Comparison of ENCODE assay signal across 13 cellular contexts in the genomic region with DNA sequence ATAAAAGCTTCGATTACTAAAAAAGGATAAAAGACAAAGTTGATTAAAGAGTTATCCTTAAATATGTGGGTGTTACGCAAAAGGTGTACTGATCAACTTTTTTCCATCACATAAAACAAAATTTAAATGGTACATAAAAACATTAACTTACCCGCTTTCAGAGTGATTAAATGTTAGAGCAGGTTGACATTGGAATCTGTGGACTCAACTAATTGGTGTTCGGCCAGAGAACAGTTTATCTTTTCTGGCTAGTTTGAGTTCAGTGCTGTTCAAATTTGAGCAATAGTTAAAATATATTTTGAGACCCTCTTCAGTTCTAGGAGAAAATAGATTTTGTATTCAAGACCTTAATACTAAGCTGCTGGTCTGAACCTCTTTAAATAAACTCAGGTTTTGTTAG. TPM values are rescaled to one million over a fixed set of nuclear protein-coding genes. Genes with fewer than 3 reads are reported as not detected.
DNase-seq lines count a peak whose midpoint lies in the region; ATAC-seq and TF ChIP-seq lines count a peak whose summit lies in the region.
"Had no signal": no experiment of that assay in that cellular context is flagged by ENCODE, and none has a peak within 500 bp of the region (broad histone marks: within the 10 kb centered on the region; RNA-seq: fewer than 3 reads in every experiment).

No MANE protein-coding gene starts in this region.

- H3K4me1 ChIP-seq in HEK293 (ENCODE audit: control insufficient read depth, insufficient read depth, low read length) (no peaks in the 10 kb centered on the region), endodermal cell (ENCODE audit: control insufficient read depth, insufficient read depth, low read length) (peaks cover 12% of the 10 kb centered on the region)
- H3K4me1 ChIP-seq: gastrocnemius medialis, prostate gland had no signal

- TF ChIP-seq CTCF in HEK293 (tag by site-specific recombination; IDR thresholded peaks at IDR 0.05) (no peak), endodermal cell (conservative IDR thresholded peaks at IDR 0.05) (no peak), neural crest cell (conservative IDR thresholded peaks at IDR 0.05) (no peak)

- no peak overlapping the region for H3K4me3 Mint-ChIP-seq in activated CD4-positive, alpha-beta T cell treated with anti-CD3 and anti-CD28 coated beads, Interleukin-2, amount 10 ng/mL, durations not matched to agents 24 days and 14 days
- no peak overlapping the region for H3K4me3 Mint-ChIP-seq in endodermal cell
- H3K4me3 Mint-ChIP-seq in neural crest cell = no peak overlapping the region

- intact Hi-C loops in activated CD4-positive, alpha-beta T cell treated with anti-CD3 and anti-CD28 coated beads, Interleukin-2, amount 10 ng/mL, durations not matched to agents 24 days and 14 days (cut with micrococcal nuclease) = no loop called here

- H3K27me3 ChIP-seq in endodermal cell (ENCODE audit: control insufficient read depth, insufficient read depth, low read length, poor library complexity, severe bottlenecking) = no peaks in the 10 kb centered on the region
- H3K27me3 ChIP-seq: gastrocnemius medialis had no signal

- POLR2A ChIA-PET in HEK293 (lab: Yijun Ruan, JAX) = no interaction called here

- CTCF ChIA-PET in HEK293 (lab: Yijun Ruan, JAX) = no interaction called here

- peaks cover 19% of the 10 kb centered on the region for H3K4me1 Mint-ChIP-seq in activated CD4-positive, alpha-beta T cell treated with anti-CD3 and anti-CD28 coated beads, Interleukin-2, amount 10 ng/mL, durations not matched to agents 24 days and 14 days
- H3K4me1 Mint-ChIP-seq in endodermal cell (peaks cover 39% of the 10 kb centered on the region), neural crest cell (peaks cover 21% of the 10 kb centered on the region)

- no peak for DNase-seq in activated CD4-positive, alpha-beta T cell treated with anti-CD3 and anti-CD28 coated beads, Interleukin-2, amount 10 ng/mL, durations not matched to agents 24 days and 14 days
- no peak for DNase-seq in activated CD4-positive, alpha-beta T cell treated with anti-CD3 and anti-CD28 coated beads, Interleukin-2, amount 50 U/mL, for 48 hours
- DNase-seq in endodermal cell (no peak), neural crest cell (ENCODE audit: low read depth, low spot score) (no peak), Kasumi-1 (lab: John Stamatoyannopoulos, UW) (no peak)
- DNase-seq: activated naive CD4-positive, alpha-beta T cell treated with anti-CD3 and anti-CD28 coated beads, Interleukin-2, amount 50 U/mL, for 16 hours; COR-L47; gastrocnemius medialis; SK-N-SH had no signal

- H3K4me3 ChIP-seq in HEK293 (ENCODE audit: low read depth, low read length) (no peak overlapping the region), endodermal cell (ENCODE audit: low read length) (no peak overlapping the region)
- H3K4me3 ChIP-seq: gastrocnemius medialis, prostate gland had no signal

- WGBS in endodermal cell (ENCODE audit: insufficient coverage in 1 of 2, insufficient read length in 1 of 2), 2 experiments = 79 to 96% methylated on average over 2 to 3 of the region's 4 CpGs

- H3K27ac ChIP-seq in HEK293 (ENCODE audit: extremely low read depth, low read depth, low read length) = no peak overlapping the region
- peak overlapping the region; percentile 55 for H3K27ac ChIP-seq in endodermal cell (ENCODE audit: low read depth, low read length)
- H3K27ac ChIP-seq: gastrocnemius medialis, prostate gland had no signal

- no peaks in the 10 kb centered on the region for H3K27me3 Mint-ChIP-seq in activated CD4-positive, alpha-beta T cell treated with anti-CD3 and anti-CD28 coated beads, Interleukin-2, amount 10 ng/mL, durations not matched to agents 24 days and 14 days
- H3K27me3 Mint-ChIP-seq in endodermal cell (ENCODE audit: insufficient read depth) = peaks cover 1% of the 10 kb centered on the region
- H3K27me3 Mint-ChIP-seq in neural crest cell (ENCODE audit: low read depth) = no peaks in the 10 kb centered on the region

- H3K36me3 ChIP-seq in HEK293 (ENCODE audit: control insufficient read depth in 2 of 2, insufficient read depth in 1 of 2, low read length in 2 of 2) (peaks cover 0 to 47% of the 10 kb centered on the region in 2 experiments; a peak in 1 of 3 replicates), endodermal cell (ENCODE audit: control insufficient read depth, insufficient read depth, low read length) (peaks cover 28% of the 10 kb centered on the region)
- H3K36me3 ChIP-seq: prostate gland had no signal

- no peak overlapping the region for H3K9ac ChIP-seq in endodermal cell (ENCODE audit: extremely low read depth, low read length, poor library complexity, severe bottlenecking)
- H3K9ac ChIP-seq: SK-N-SH had no signal

- H3K36me3 Mint-ChIP-seq in activated CD4-positive, alpha-beta T cell treated with anti-CD3 and anti-CD28 coated beads, Interleukin-2, amount 10 ng/mL, durations not matched to agents 24 days and 14 days (ENCODE audit: low read depth) = peaks cover 70% of the 10 kb centered on the region
- H3K36me3 Mint-ChIP-seq in endodermal cell (ENCODE audit: low read depth) = peaks cover 53% of the 10 kb centered on the region
- H3K36me3 Mint-ChIP-seq in neural crest cell (ENCODE audit: low read depth) = peaks cover 36% of the 10 kb centered on the region

- peak overlapping the region; percentile 58 for H3K27ac Mint-ChIP-seq in activated CD4-positive, alpha-beta T cell treated with anti-CD3 and anti-CD28 coated beads, Interleukin-2, amount 10 ng/mL, durations not matched to agents 24 days and 14 days
- H3K27ac Mint-ChIP-seq in endodermal cell = peak overlapping the region; percentile 74
- H3K27ac Mint-ChIP-seq in neural crest cell (ENCODE audit: unreplicated experiment) = peak overlapping the region; percentile 78

- ATAC-seq in GM21528 (IDR thresholded peaks at IDR 0.05; ENCODE audit: low FRiP score, unreplicated experiment) (no peak), HG03175 (IDR thresholded peaks at IDR 0.05; ENCODE audit: unreplicated experiment) (no peak)
- ATAC-seq: gastrocnemius medialis had no signal

- H3K9me3 Mint-ChIP-seq in activated CD4-positive, alpha-beta T cell treated with anti-CD3 and anti-CD28 coated beads, Interleukin-2, amount 10 ng/mL, durations not matched to agents 24 days and 14 days = peaks cover 13% of the 10 kb centered on the region
- H3K9me3 Mint-ChIP-seq in endodermal cell (peaks cover 28% of the 10 kb centered on the region), neural crest cell (peaks cover 14% of the 10 kb centered on the region)

- H3K9me3 ChIP-seq in HEK293 (ENCODE audit: control insufficient read depth, insufficient read depth, low read depth, low read length) = no peaks in the 10 kb centered on the region
- no peaks in the 10 kb centered on the region for H3K9me3 ChIP-seq in endodermal cell (ENCODE audit: control insufficient read depth, low read length)
- H3K9me3 ChIP-seq: prostate gland, SK-N-SH had no signal

TF ChIP-seq in HEK293, 187 proteins besides CTCF, POLR2A, EP300 and RAD21 (continues in another document):
- TF ChIP-seq SALL2 (tag by site-specific recombination; IDR thresholded peaks at IDR 0.05; ENCODE audit: borderline replicate concordance) = no peak
- TF ChIP-seq, protein P1, sequence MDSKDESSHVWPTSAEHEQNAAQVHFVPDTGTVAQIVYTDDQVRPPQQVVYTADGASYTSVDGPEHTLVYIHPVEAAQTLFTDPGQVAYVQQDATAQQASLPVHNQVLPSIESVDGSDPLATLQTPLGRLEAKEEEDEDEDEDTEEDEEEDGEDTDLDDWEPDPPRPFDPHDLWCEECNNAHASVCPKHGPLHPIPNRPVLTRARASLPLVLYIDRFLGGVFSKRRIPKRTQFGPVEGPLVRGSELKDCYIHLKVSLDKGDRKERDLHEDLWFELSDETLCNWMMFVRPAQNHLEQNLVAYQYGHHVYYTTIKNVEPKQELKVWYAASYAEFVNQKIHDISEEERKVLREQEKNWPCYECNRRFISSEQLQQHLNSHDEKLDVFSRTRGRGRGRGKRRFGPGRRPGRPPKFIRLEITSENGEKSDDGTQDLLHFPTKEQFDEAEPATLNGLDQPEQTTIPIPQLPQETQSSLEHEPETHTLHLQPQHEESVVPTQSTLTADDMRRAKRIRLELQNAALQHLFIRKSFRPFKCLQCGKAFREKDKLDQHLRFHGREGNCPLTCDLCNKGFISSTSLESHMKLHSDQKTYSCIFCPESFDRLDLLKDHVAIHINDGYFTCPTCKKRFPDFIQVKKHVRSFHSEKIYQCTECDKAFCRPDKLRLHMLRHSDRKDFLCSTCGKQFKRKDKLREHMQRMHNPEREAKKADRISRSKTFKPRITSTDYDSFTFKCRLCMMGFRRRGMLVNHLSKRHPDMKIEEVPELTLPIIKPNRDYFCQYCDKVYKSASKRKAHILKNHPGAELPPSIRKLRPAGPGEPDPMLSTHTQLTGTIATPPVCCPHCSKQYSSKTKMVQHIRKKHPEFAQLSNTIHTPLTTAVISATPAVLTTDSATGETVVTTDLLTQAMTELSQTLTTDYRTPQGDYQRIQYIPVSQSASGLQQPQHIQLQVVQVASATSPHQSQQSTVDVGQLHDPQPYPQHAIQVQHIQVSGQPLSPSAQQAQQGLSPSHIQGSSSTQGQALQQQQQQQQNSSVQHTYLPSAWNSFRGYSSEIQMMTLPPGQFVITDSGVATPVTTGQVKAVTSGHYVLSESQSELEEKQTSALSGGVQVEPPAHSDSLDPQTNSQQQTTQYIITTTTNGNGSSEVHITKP (tag by site-specific recombination; IDR thresholded peaks at IDR 0.05) = 0 out of 2 replicates have a peak, but pooled peaks have one; percentile 6
- no peak for TF ChIP-seq ZNF433 (tag by site-specific recombination; IDR thresholded peaks at IDR 0.05; ENCODE audit: low read depth)
- 0 out of 2 replicates have a peak, but pooled peaks have one; percentile 6 for TF ChIP-seq KLF10 (tag by site-specific recombination; IDR thresholded peaks at IDR 0.05)

RNA-seq across cellular contexts. Expression of a gene that starts 56.1 kb away (rescaled TPM):
- total RNA-seq in activated CD4-positive, alpha-beta T cell treated with anti-CD3 and anti-CD28 coated beads, Interleukin-2, amount 10 ng/mL, durations not matched to agents 24 days and 14 days = 37.6 and 42.5 TPM in 2 replicates
- total RNA-seq in endodermal cell = 10 to 100 TPM; 60.9 to 63.0 TPM
- polyA plus RNA-seq in endodermal cell (2013, experiment 1 of 2) = 26.3 TPM
- 23.7 TPM for polyA plus RNA-seq in endodermal cell (2013, experiment 2 of 2)
- total RNA-seq in neural crest cell = 68.5 and 77.3 TPM in 2 replicates

RNA-seq across cellular contexts. Expression of a gene that starts 56.5 kb away (rescaled TPM):
- total RNA-seq in activated CD4-positive, alpha-beta T cell treated with anti-CD3 and anti-CD28 coated beads, Interleukin-2, amount 10 ng/mL, durations not matched to agents 24 days and 14 days = 29.3 and 29.8 TPM in 2 replicates
- 10 to 100 TPM; 21.8 to 23.8 TPM for total RNA-seq in endodermal cell
- 13.2 TPM for polyA plus RNA-seq in endodermal cell (2013, experiment 1 of 2)
- 13.6 TPM for polyA plus RNA-seq in endodermal cell (2013, experiment 2 of 2)
- 14.5 and 17.1 TPM in 2 replicates for total RNA-seq in neural crest cell
